ENCODE assay signal across 1 cellular context in genomic region chr9:126528967-126529366, GRCh38.
TF ChIP-seq lines count a peak whose summit lies in the region.

No MANE protein-coding gene starts in this region.

TF ChIP-seq in HepG2, 621 proteins besides CTCF, POLR2A, EP300 and RAD21:
- TF ChIP-seq KIAA2018 (CRISPR knock-in tag; IDR thresholded peaks at IDR 0.05; ENCODE audit: borderline replicate concordance) (no peak), PRPF4 (IDR thresholded peaks at IDR 0.05; ENCODE audit: low read depth, low read length, poor library complexity, severe bottlenecking) (peak; percentile 14), ZBTB38 (CRISPR knock-in tag; IDR thresholded peaks at IDR 0.05) (0 out of 2 replicates have a peak, but pooled peaks have one; percentile 25)
